8 cellular contexts compared by ENCODE assay signal in genomic region chr1:1777950-1778826, GRCh38. TPM values are rescaled to one million over a fixed set of nuclear protein-coding genes. Genes with fewer than 3 reads are reported as not detected.
DNase-seq lines count a peak whose midpoint lies in the region; ATAC-seq and TF ChIP-seq lines count a peak whose summit lies in the region.

Gene NADK, minus strand, starts transcription at chr1:1778470. Its CDS starts 13,064 bp downstream, at chr1:1765406.

- H3K36me3 ChIP-seq in BE2C: peaks cover 19% of the 10 kb centered on the region
- H3K36me3 ChIP-seq in OCI-LY3 (replicated peaks; ENCODE audit: low read depth, low read length): peaks cover 10% of the 10 kb centered on the region
- no peaks in the 10 kb centered on the region for H3K36me3 ChIP-seq in esophagus squamous epithelium
- no peaks in the 10 kb centered on the region for H3K36me3 ChIP-seq in naive thymus-derived CD4-positive, alpha-beta T cell (ENCODE audit: control insufficient read depth in 2 of 3, insufficient read depth in 3 of 3, low read length in 3 of 3)

- peak within 1 kb of the TSS; percentile 84 for H3K4me2 ChIP-seq in OCI-LY3 (ENCODE audit: low read length)

- peak within 1 kb of the TSS; percentile 94 to 97 (median 95) for H3K27ac Mint-ChIP-seq in naive thymus-derived CD4-positive, alpha-beta T cell
- peak within 1 kb of the TSS; percentile 93 for H3K27ac Mint-ChIP-seq in stimulated activated effector memory CD8-positive, alpha-beta T cell treated with anti-CD3 and anti-CD28 coated beads, Interleukin-12 subunit alpha, Interleukin-12 subunit beta, amount 100 ng/mL, for 72 hours

- no peak within 1 kb of the TSS for H2AFZ ChIP-seq in OCI-LY3 (ENCODE audit: low read depth, low read length)

- TF ChIP-seq CTCF in BE2C (IDR thresholded peaks at IDR 0.05; ENCODE audit: low read depth, low read length) (no peak), OCI-LY3 (IDR thresholded peaks at IDR 0.05; ENCODE audit: low read depth, low read length) (no peak; the same call in 1 of the 2 replicates), esophagus squamous epithelium (IDR thresholded peaks at IDR 0.05) (no peak)

- intact Hi-C loops in esophagus squamous epithelium (cut with DNase I): no loop called here
- intact Hi-C loops in naive thymus-derived CD4-positive, alpha-beta T cell (cut with micrococcal nuclease): loop anchor here in 1 of 2 donors (2.0 to 5.0 kb wide), 3 partner anchors 19 to 749 kb away; partner anchors contain the start of genes CDK11A and PANK4

- peak; percentile 84 for DNase-seq in BE2C
- peak; percentile 79 to 84 for DNase-seq in activated T-cell treated with anti-CD3 and anti-CD28 coated beads, Interleukin-2, amount 50 U/mL, for 48 hours
- no peak for DNase-seq in esophagus squamous epithelium (lab: John Stamatoyannopoulos, UW)
- DNase-seq in naive thymus-derived CD4-positive, alpha-beta T cell: peak; percentile 59 to 92 (median 79)
- DNase-seq in stimulated activated effector memory CD8-positive, alpha-beta T cell treated with anti-CD3 and anti-CD28 coated beads, Interleukin-12 subunit alpha, Interleukin-12 subunit beta, amount 100 ng/mL, for 72 hours (ENCODE audit: low spot score in 2 of 2): peak; percentile 82 to 88

- POLR2A ChIA-PET in naive thymus-derived CD4-positive, alpha-beta T cell (lab: Charles Lee): interaction anchor here (0.7 to 1.4 kb wide), 2 partner anchors 17 to 417 kb away, joined by 3 to 5 read pairs; no protein-coding TSS in a partner anchor

- H3K27ac ChIP-seq in OCI-LY3 (ENCODE audit: low read length) (peak within 1 kb of the TSS; percentile 91), esophagus squamous epithelium (peak within 1 kb of the TSS; percentile 92 to 98 (median 96))
- peak within 1 kb of the TSS; percentile 81 for H3K27ac ChIP-seq in naive thymus-derived CD4-positive, alpha-beta T cell (ENCODE audit: low read depth, low read length)

- H3K9me3 ChIP-seq in BE2C: no peaks in the 10 kb centered on the region
- H3K9me3 ChIP-seq in OCI-LY3 (ENCODE audit: insufficient read depth, low read length): no peaks in the 10 kb centered on the region
- no peaks in the 10 kb centered on the region for H3K9me3 ChIP-seq in esophagus squamous epithelium
- no peaks in the 10 kb centered on the region for H3K9me3 ChIP-seq in naive thymus-derived CD4-positive, alpha-beta T cell (ENCODE audit: control insufficient read depth in 2 of 3, low read length in 3 of 3)

- H3K9ac ChIP-seq in OCI-LY3 (ENCODE audit: low read length): peak within 1 kb of the TSS; percentile 98

- TF ChIP-seq POLR2A in esophagus squamous epithelium (IDR thresholded peaks at IDR 0.05): peak in 1 of 4 donors; percentile 40

- H3K4me3 Mint-ChIP-seq in naive thymus-derived CD4-positive, alpha-beta T cell: peak within 1 kb of the TSS; percentile 84 to 95 (median 90)
- peak within 1 kb of the TSS; percentile 72 for H3K4me3 Mint-ChIP-seq in stimulated activated effector memory CD8-positive, alpha-beta T cell treated with anti-CD3 and anti-CD28 coated beads, Interleukin-12 subunit alpha, Interleukin-12 subunit beta, amount 100 ng/mL, for 72 hours

- peaks cover 22% of the 10 kb centered on the region for H3K4me1 ChIP-seq in BE2C
- H3K4me1 ChIP-seq in OCI-LY3 (ENCODE audit: low read length): peaks cover 67% of the 10 kb centered on the region
- H3K4me1 ChIP-seq in esophagus squamous epithelium: peaks cover 48 to 86% (median 64%) of the 10 kb centered on the region in 3 donors
- peaks cover 48 to 62% of the 10 kb centered on the region in 2 donors for H3K4me1 ChIP-seq in naive thymus-derived CD4-positive, alpha-beta T cell (ENCODE audit: control insufficient read depth in 2 of 2, insufficient read depth in 2 of 2, low read length in 2 of 2)

- H3K9me3 Mint-ChIP-seq in naive thymus-derived CD4-positive, alpha-beta T cell: no peaks in the 10 kb centered on the region
- H3K9me3 Mint-ChIP-seq in stimulated activated effector memory CD8-positive, alpha-beta T cell treated with anti-CD3 and anti-CD28 coated beads, Interleukin-12 subunit alpha, Interleukin-12 subunit beta, amount 100 ng/mL, for 72 hours: no peaks in the 10 kb centered on the region

- H4K20me1 ChIP-seq in OCI-LY3 (ENCODE audit: insufficient read depth, low read length): peaks cover 18% of the 10 kb centered on the region

- CTCF ChIA-PET in naive thymus-derived CD4-positive, alpha-beta T cell (lab: Charles Lee): interaction anchor here (2.4 kb wide), 1 partner anchor 128 kb away, joined by 6 read pairs; no protein-coding TSS in a partner anchor

- H3K4me1 Mint-ChIP-seq in naive thymus-derived CD4-positive, alpha-beta T cell: peaks cover 51 to 65% (median 60%) of the 10 kb centered on the region in 7 donors
- peaks cover 57% of the 10 kb centered on the region for H3K4me1 Mint-ChIP-seq in stimulated activated effector memory CD8-positive, alpha-beta T cell treated with anti-CD3 and anti-CD28 coated beads, Interleukin-12 subunit alpha, Interleukin-12 subunit beta, amount 100 ng/mL, for 72 hours

- H3K27me3 Mint-ChIP-seq in naive thymus-derived CD4-positive, alpha-beta T cell: no peaks in the 10 kb centered on the region

- peak; percentile 32 for ATAC-seq in GM18909 (IDR thresholded peaks at IDR 0.05; ENCODE audit: poor library complexity, unreplicated experiment)
- ATAC-seq in HG03139 (IDR thresholded peaks at IDR 0.05; ENCODE audit: unreplicated experiment): peak; percentile 29
- ATAC-seq in naive thymus-derived CD4-positive, alpha-beta T cell: peak; percentile 62
- ATAC-seq in stimulated activated effector memory CD8-positive, alpha-beta T cell treated with anti-CD3 and anti-CD28 coated beads, Interleukin-12 subunit alpha, Interleukin-12 subunit beta, amount 100 ng/mL, for 72 hours: peak; percentile 77

- H3K27me3 ChIP-seq in BE2C (no peaks in the 10 kb centered on the region), OCI-LY3 (ENCODE audit: low read depth, low read length) (no peaks in the 10 kb centered on the region), esophagus squamous epithelium (no peaks in the 10 kb centered on the region)
- H3K27me3 ChIP-seq in naive thymus-derived CD4-positive, alpha-beta T cell (ENCODE audit: control insufficient read depth in 2 of 2, insufficient read depth in 2 of 2, low read length in 2 of 2): no peaks in the 10 kb centered on the region

- no CpG with 5 or more reads among the region's 123 CpGs for WGBS in esophagus squamous epithelium, 2 donors

- peaks cover 50% of the 10 kb centered on the region for H3K79me2 ChIP-seq in OCI-LY3 (ENCODE audit: low read length)

- H3K36me3 Mint-ChIP-seq in naive thymus-derived CD4-positive, alpha-beta T cell: peaks cover 0 to 8% (median 0%) of the 10 kb centered on the region in 5 donors
- H3K36me3 Mint-ChIP-seq in stimulated activated effector memory CD8-positive, alpha-beta T cell treated with anti-CD3 and anti-CD28 coated beads, Interleukin-12 subunit alpha, Interleukin-12 subunit beta, amount 100 ng/mL, for 72 hours: peaks cover 34% of the 10 kb centered on the region

- peak within 1 kb of the TSS; percentile 86 for H3K4me3 ChIP-seq in BE2C (ENCODE audit: low read depth, low read length)
- H3K4me3 ChIP-seq in OCI-LY3 (ENCODE audit: low read length): peak within 1 kb of the TSS; percentile 91
- H3K4me3 ChIP-seq in esophagus squamous epithelium: peak within 1 kb of the TSS; percentile 78 to 99 (median 95)
- H3K4me3 ChIP-seq in naive thymus-derived CD4-positive, alpha-beta T cell (ENCODE audit: low read length): peak within 1 kb of the TSS; percentile 74

RNA-seq across cellular contexts. Expression of gene NADK, which starts in this region (rescaled TPM):
- polyA plus RNA-seq in BE2C (2012; ENCODE audit: insufficient read depth, insufficient read length, low read depth): 166 TPM
- total RNA-seq in esophagus squamous epithelium: 10 to 100 TPM; 36.1 to 57.6 (median 39.5) TPM
- 100 to 1,000 TPM in 1 of 5 experiments, 10 to 100 TPM in 4; 45.2 to 115 (median 50.3) TPM for total RNA-seq in naive thymus-derived CD4-positive, alpha-beta T cell
- 10 to 100 TPM; 14.7 to 24.0 TPM for polyA plus RNA-seq in naive thymus-derived CD4-positive, alpha-beta T cell
